ENCODE assay signal across 10 cellular contexts in genomic region chr22:42648017-42648367, GRCh38. TPM values are rescaled to one million over a fixed set of nuclear protein-coding genes. Genes with fewer than 3 reads are reported as not detected.
DNase-seq lines count a peak whose midpoint lies in the region; ATAC-seq and TF ChIP-seq lines count a peak whose summit lies in the region.
"Had no signal": no experiment of that assay in that cellular context is flagged by ENCODE, and none has a peak within 500 bp of the region (broad histone marks: within the 10 kb centered on the region; RNA-seq: fewer than 3 reads in every experiment).

No MANE protein-coding gene starts in this region.

- H3K36me3 Mint-ChIP-seq in activated naive CD4-positive, alpha-beta T cell treated with anti-CD3 and anti-CD28 coated beads, Interleukin-2, amount 50 U/mL, for 24 hours = no peaks in the 10 kb centered on the region
- no peaks in the 10 kb centered on the region for H3K36me3 Mint-ChIP-seq in brain
- H3K36me3 Mint-ChIP-seq in memory B cell = peaks cover 2% of the 10 kb centered on the region

- no peak for DNase-seq in activated naive CD4-positive, alpha-beta T cell (lab: John Stamatoyannopoulos, UW)
- DNase-seq in memory B cell (ENCODE audit: low spot score in 2 of 2) (no peak), upper lobe of right lung (no peak), posterior vena cava (ENCODE audit: low spot score) (no peak), putamen (ENCODE audit: low spot score) (no peak)
- DNase-seq: activated CD8-positive, alpha-beta memory T cell treated with anti-CD3 and anti-CD28 coated beads for 24 hours; occipital lobe had no signal

- H3K4me1 ChIP-seq in upper lobe of right lung = peaks cover 55% of the 10 kb centered on the region

- peak overlapping the region; percentile 93 for H3K4me3 ChIP-seq in upper lobe of right lung

- H3K9me3 Mint-ChIP-seq in activated naive CD4-positive, alpha-beta T cell treated with anti-CD3 and anti-CD28 coated beads, Interleukin-2, amount 50 U/mL, for 24 hours = no peaks in the 10 kb centered on the region
- H3K9me3 Mint-ChIP-seq in brain = no peaks in the 10 kb centered on the region
- no peaks in the 10 kb centered on the region for H3K9me3 Mint-ChIP-seq in memory B cell

- peak overlapping the region; percentile 99 for H3K27ac Mint-ChIP-seq in activated naive CD4-positive, alpha-beta T cell treated with anti-CD3 and anti-CD28 coated beads, Interleukin-2, amount 50 U/mL, for 24 hours
- H3K27ac Mint-ChIP-seq in brain (peak overlapping the region; percentile 42 to 99 (median 82)), memory B cell (peak overlapping the region; percentile 91)

- H3K4me1 Mint-ChIP-seq in activated naive CD4-positive, alpha-beta T cell treated with anti-CD3 and anti-CD28 coated beads, Interleukin-2, amount 50 U/mL, for 24 hours = peaks cover 38% of the 10 kb centered on the region
- H3K4me1 Mint-ChIP-seq in brain (peaks cover 50% of the 10 kb centered on the region), memory B cell (peaks cover 29% of the 10 kb centered on the region)

- intact Hi-C loops in upper lobe of right lung (cut with DNase I) (no loop called here), posterior vena cava (cut with DNase I) (no loop called here)

- H3K27ac ChIP-seq in upper lobe of right lung = peak overlapping the region; percentile 92

- peak overlapping the region; percentile 96 for H3K4me3 Mint-ChIP-seq in activated naive CD4-positive, alpha-beta T cell treated with anti-CD3 and anti-CD28 coated beads, Interleukin-2, amount 50 U/mL, for 24 hours
- H3K4me3 Mint-ChIP-seq in brain = peak overlapping the region; percentile 96 to 100 (median 98)
- H3K4me3 Mint-ChIP-seq in memory B cell = peak overlapping the region; percentile 94

- no peaks in the 10 kb centered on the region for H3K36me3 ChIP-seq in upper lobe of right lung

- no peaks in the 10 kb centered on the region for H3K27me3 ChIP-seq in upper lobe of right lung

- TF ChIP-seq CTCF in brain (conservative IDR thresholded peaks at IDR 0.05) = no peak
- no peak for TF ChIP-seq CTCF in upper lobe of right lung (IDR thresholded peaks at IDR 0.05)

- no peak for ATAC-seq in memory B cell (ENCODE audit: low read depth)
- ATAC-seq in upper lobe of right lung = no peak
- no peak for ATAC-seq in HG03025 (IDR thresholded peaks at IDR 0.05; ENCODE audit: low FRiP score, unreplicated experiment)

- H3K9me3 ChIP-seq in upper lobe of right lung = no peaks in the 10 kb centered on the region

- no peaks in the 10 kb centered on the region for H3K27me3 Mint-ChIP-seq in activated naive CD4-positive, alpha-beta T cell treated with anti-CD3 and anti-CD28 coated beads, Interleukin-2, amount 50 U/mL, for 24 hours
- H3K27me3 Mint-ChIP-seq in brain (peaks cover 11% of the 10 kb centered on the region), memory B cell (no peaks in the 10 kb centered on the region)

RNA-seq across cellular contexts. Expression of gene CYB5R3, which starts 1.2 kb away (rescaled TPM):
- polyA plus RNA-seq in brain (ENCODE audit: insufficient read depth, low read depth, low replicate concordance) = 278 TPM
- 251 TPM for total RNA-seq in upper lobe of right lung
- 100 to 1,000 TPM; 443 to 468 TPM for total RNA-seq in posterior vena cava

RNA-seq across cellular contexts. Expression of gene ATP5MGL, which starts 7.6 kb away (rescaled TPM):
- polyA plus RNA-seq in brain (ENCODE audit: insufficient read depth, low read depth, low replicate concordance) = not detected
- total RNA-seq in upper lobe of right lung (1.0 TPM), posterior vena cava (1 to 10 TPM in 1 of 2 donors, under 1 TPM in 1; 0.56 to 2.0 TPM)

RNA-seq across cellular contexts. Expression of gene POLDIP3, which starts 33.3 kb away (rescaled TPM):
- polyA plus RNA-seq in brain (ENCODE audit: insufficient read depth, low read depth, low replicate concordance) = 114 TPM
- 66.9 TPM for total RNA-seq in upper lobe of right lung
- total RNA-seq in posterior vena cava = 10 to 100 TPM; 42.8 to 47.5 TPM
